Comparison of ENCODE assay signal across 22 cellular contexts in genomic region chr2:150889141-150889540, GRCh38.
"Had no signal": no experiment of that assay in that cellular context is flagged by ENCODE, and none has a peak within 500 bp of the region (broad histone marks: within the 10 kb centered on the region; RNA-seq: fewer than 3 reads in every experiment).

No MANE protein-coding gene starts in this region.

- H3K9me3 Mint-ChIP-seq: endodermal cell; stimulated activated naive CD8-positive, alpha-beta T cell treated with anti-CD3 and anti-CD28 coated beads, Interleukin-15, Interleukin-2, amounts not matched to agents 100 ng/mL and 50 ng/mL, for 24 hours had no signal

- H3K27ac Mint-ChIP-seq: activated naive CD8-positive, alpha-beta T cell; brain; endodermal cell; naive B cell; stimulated activated naive CD8-positive, alpha-beta T cell treated with anti-CD3 and anti-CD28 coated beads, Interleukin-15, Interleukin-2, amounts not matched to agents 100 ng/mL and 50 ng/mL, for 24 hours had no signal

- H3K4me3 Mint-ChIP-seq: activated naive CD8-positive, alpha-beta T cell; brain; central memory CD8-positive, alpha-beta T cell; endodermal cell; naive B cell; neural crest cell; stimulated activated naive CD8-positive, alpha-beta T cell treated with anti-CD3 and anti-CD28 coated beads, Interleukin-15, Interleukin-2, amounts not matched to agents 100 ng/mL and 50 ng/mL, for 24 hours had no signal

- H3K27me3 ChIP-seq: colonic mucosa, foreskin keratinocyte, tibial nerve had no signal

- H3K4me3 ChIP-seq: colonic mucosa, mucosa of descending colon, tibial nerve had no signal

- H3K36me3 ChIP-seq: colonic mucosa, tibial nerve, WERI-Rb-1 had no signal

- H3K4me1 ChIP-seq: colonic mucosa, foreskin keratinocyte, tibial nerve had no signal

- ATAC-seq: foreskin keratinocyte, mucosa of descending colon had no signal

- H3K27ac ChIP-seq: colonic mucosa, foreskin keratinocyte, tibial nerve, WERI-Rb-1 had no signal

- H3K9me3 ChIP-seq: colonic mucosa, mucosa of descending colon, tibial nerve had no signal

- H3K36me3 Mint-ChIP-seq: activated naive CD8-positive, alpha-beta T cell; brain; naive B cell had no signal

- DNase-seq: activated CD4-positive, alpha-beta T cell treated with anti-CD3 and anti-CD28 coated beads for 1 hour; activated gamma-delta T cell treated with Interleukin-2 at 50 U/mL for 16 hours; amniotic stem cell; colonic mucosa; endodermal cell; glutamatergic neuron; hippocampal formation; left cardiac atrium; mesenchymal stem cell; mucosa of descending colon; naive B cell; retina; WERI-Rb-1 had no signal

- H3K4me1 Mint-ChIP-seq: brain; central memory CD8-positive, alpha-beta T cell; endodermal cell; naive B cell had no signal

- FAIRE-seq: islet of Langerhans, urothelium cell line had no signal
